ENCODE assay signal across 8 cellular contexts in the genomic region with DNA sequence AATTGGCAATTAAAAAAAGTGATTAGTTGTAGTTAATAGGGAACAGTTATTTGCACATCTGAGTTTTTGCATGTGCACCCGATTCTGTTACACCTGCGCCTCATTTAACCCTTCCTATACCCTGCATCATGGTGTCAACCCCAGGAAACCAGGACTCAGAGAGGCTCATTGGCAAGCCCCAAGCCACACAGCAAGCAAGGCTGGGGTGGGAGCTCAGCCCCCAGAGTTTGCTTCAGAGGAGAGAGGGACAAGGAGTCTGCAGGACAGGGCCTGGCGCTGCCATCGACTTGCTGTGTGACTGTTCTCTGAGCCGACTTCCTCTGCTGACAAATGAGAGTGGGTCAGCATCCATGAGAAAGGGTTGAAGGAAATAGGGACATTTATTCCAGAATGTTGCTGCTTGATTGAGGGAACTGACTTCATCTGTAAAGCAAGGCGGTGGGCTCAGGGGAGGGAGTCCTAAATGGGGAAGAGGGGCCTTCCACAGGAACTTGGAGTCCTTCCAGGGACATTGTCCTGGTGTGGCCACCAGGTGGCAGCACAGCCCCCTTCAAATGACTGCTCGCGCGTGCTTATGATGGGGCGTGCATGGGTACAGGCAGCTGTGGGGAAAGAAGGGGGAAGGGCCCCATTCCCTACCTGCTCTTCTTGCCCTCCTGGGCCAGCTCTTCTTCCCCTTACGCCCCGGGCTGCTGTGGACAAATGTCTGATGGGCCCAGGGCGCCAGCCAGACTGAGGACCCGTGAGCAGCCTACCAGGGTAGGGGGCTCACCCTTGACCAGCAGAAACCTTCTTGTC. TPM values are rescaled to one million over a fixed set of nuclear protein-coding genes. Genes with fewer than 3 reads are reported as not detected.
DNase-seq lines count a peak whose midpoint lies in the region; ATAC-seq and TF ChIP-seq lines count a peak whose summit lies in the region.

No MANE protein-coding gene starts in this region.

- DNase-seq in AG20443 (ENCODE audit: low spot score) (peak; percentile 87), HFF-Myc (ENCODE audit: extremely low read depth, low read depth) (no peak), NCI-H69 (lab: John Stamatoyannopoulos, UW) (peak; percentile 76), ecto neural progenitor cell (ENCODE audit: low spot score) (peak; percentile 89), medulla oblongata (ENCODE audit: extremely low spot score) (peak; percentile 75)
- DNase-seq in activated CD4-positive, alpha-beta memory T cell treated with anti-CD3 and anti-CD28 coated beads, Interleukin-2, amount 10 ng/mL, durations not matched to agents 7 days and 5 days: peak; percentile 79
- DNase-seq in stimulated activated CD8-positive, alpha-beta memory T cell treated with anti-CD3 and anti-CD28 coated beads, Interleukin-15, amount 100 ng/mL, for 48 hours (ENCODE audit: low read depth in 2 of 2): peak; percentile 44 to 54

- H3K27me3 Mint-ChIP-seq in activated CD4-positive, alpha-beta memory T cell treated with anti-CD3 and anti-CD28 coated beads, Interleukin-2, amount 10 ng/mL, durations not matched to agents 7 days and 5 days: peaks cover 11% of the 10 kb centered on the region

- H3K27ac Mint-ChIP-seq in activated CD4-positive, alpha-beta memory T cell treated with anti-CD3 and anti-CD28 coated beads, Interleukin-2, amount 10 ng/mL, durations not matched to agents 7 days and 5 days: no peak overlapping the region

- TF ChIP-seq CTCF in HFF-Myc (IDR thresholded peaks at IDR 0.05; ENCODE audit: low read depth, low read length, missing control alignments): peak; percentile 87

- no peak overlapping the region for H3K4me3 ChIP-seq in HFF-Myc (replicated peaks; ENCODE audit: low read depth, low read length)

- H3K9me3 Mint-ChIP-seq in activated CD4-positive, alpha-beta memory T cell treated with anti-CD3 and anti-CD28 coated beads, Interleukin-2, amount 10 ng/mL, durations not matched to agents 7 days and 5 days: no peaks in the 10 kb centered on the region

- POLR2A ChIA-PET in activated CD4-positive, alpha-beta memory T cell treated with anti-CD3 and anti-CD28 coated beads, Interleukin-2, amount 10 ng/mL, durations not matched to agents 7 days and 5 days (lab: Charles Lee): interaction anchor here (0.9 kb wide), 1 partner anchor 142 kb away, joined by 3 read pairs; no protein-coding TSS in a partner anchor

- H3K36me3 Mint-ChIP-seq in activated CD4-positive, alpha-beta memory T cell treated with anti-CD3 and anti-CD28 coated beads, Interleukin-2, amount 10 ng/mL, durations not matched to agents 7 days and 5 days (ENCODE audit: low read depth): no peaks in the 10 kb centered on the region

- no peak overlapping the region for H3K4me3 Mint-ChIP-seq in activated CD4-positive, alpha-beta memory T cell treated with anti-CD3 and anti-CD28 coated beads, Interleukin-2, amount 10 ng/mL, durations not matched to agents 7 days and 5 days

- H3K4me1 Mint-ChIP-seq in activated CD4-positive, alpha-beta memory T cell treated with anti-CD3 and anti-CD28 coated beads, Interleukin-2, amount 10 ng/mL, durations not matched to agents 7 days and 5 days: no peaks in the 10 kb centered on the region

- ATAC-seq in HG02610 (IDR thresholded peaks at IDR 0.05; ENCODE audit: unreplicated experiment): no peak

- CTCF ChIA-PET in activated CD4-positive, alpha-beta memory T cell treated with anti-CD3 and anti-CD28 coated beads, Interleukin-2, amount 10 ng/mL, durations not matched to agents 7 days and 5 days (lab: Charles Lee): interaction anchor here (0.6 to 3.5 kb wide), 11 partner anchors 22 to 287 kb away, joined by 3 to 23 read pairs (median 3); a partner anchor contains a TSS

RNA-seq across cellular contexts. Expression of a gene that starts 51.6 kb away (rescaled TPM):
- total RNA-seq in activated CD4-positive, alpha-beta memory T cell treated with anti-CD3 and anti-CD28 coated beads, Interleukin-2, amount 10 ng/mL, durations not matched to agents 7 days and 5 days: 1 to 10 TPM; 8.4 to 9.7 TPM
